9 cellular contexts compared by ENCODE assay signal in genomic region chr7:133185512-133185911, GRCh38.
"Had no signal": no experiment of that assay in that cellular context is flagged by ENCODE, and none has a peak within 500 bp of the region (broad histone marks: within the 10 kb centered on the region; RNA-seq: fewer than 3 reads in every experiment).

No MANE protein-coding gene starts in this region.

- H3K4me3 Mint-ChIP-seq: GM23338, H9, HFFc6 had no signal

- H3K4me3 ChIP-seq: GM23338 had no signal

- H3K4me2 ChIP-seq: GM23338 had no signal

- ATAC-seq: GM23338 had no signal

- FAIRE-seq: H1, H54, HTR-8/SVneo had no signal

- H2AFZ ChIP-seq: GM23338 had no signal

- H3K9me3 Mint-ChIP-seq: GM23338, H9, HFFc6 had no signal

- DNase-seq: H9, HCEC 1CT, HFFc6, IMR-90, KBM-7 had no signal

- H3K27ac Mint-ChIP-seq: GM23338, H9, HFFc6 had no signal
